21 cellular contexts compared by ENCODE assay signal in the genomic region with DNA sequence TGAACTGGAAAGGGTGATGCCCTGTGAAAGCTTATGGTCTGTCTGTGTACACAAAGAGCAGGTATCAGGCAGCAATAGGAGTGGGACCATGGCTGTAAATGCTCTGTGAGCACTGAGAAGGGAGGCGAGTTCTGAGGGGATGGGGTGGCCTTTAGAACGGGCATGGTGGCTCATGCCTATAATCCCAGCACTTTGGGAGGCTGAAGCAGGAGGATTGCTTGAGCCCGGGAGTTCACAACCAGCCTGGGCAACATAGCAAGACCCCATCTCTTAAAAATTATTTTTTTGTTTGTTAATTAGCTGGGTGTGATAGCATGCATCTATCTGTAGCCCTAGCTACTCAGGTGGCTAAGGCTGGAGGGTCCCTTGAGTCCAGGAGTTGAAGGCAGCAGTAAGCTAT. TPM values are rescaled to one million over a fixed set of nuclear protein-coding genes. Genes with fewer than 3 reads are reported as not detected.
DNase-seq lines count a peak whose midpoint lies in the region; ATAC-seq, FAIRE-seq and TF ChIP-seq lines count a peak whose summit lies in the region.
"Had no signal": no experiment of that assay in that cellular context is flagged by ENCODE, and none has a peak within 500 bp of the region (broad histone marks: within the 10 kb centered on the region; RNA-seq: fewer than 3 reads in every experiment).

No MANE protein-coding gene starts in this region.

- H3K4me2 ChIP-seq in BLaER1 treated with 17β-estradiol and CSF1 and Interleukin-3, amounts not matched to agents 10 nM and 100 nM, result peak overlapping the region in 8 of 11 experiments; percentile 11 to 97 (median 95); a peak in 6 of 22 replicates
- no peak overlapping the region for H3K4me2 ChIP-seq in IMR-90 (ENCODE audit: low read depth, low read length)

- H3K36me3 ChIP-seq in BLaER1 treated with 17β-estradiol and CSF1 and Interleukin-3, amounts not matched to agents 10 nM and 100 nM, result peaks cover 41 to 72% (median 67%) of the 10 kb centered on the region in 11 experiments
- H3K36me3 ChIP-seq in IMR-90 (ENCODE audit: control insufficient read depth, insufficient read depth, low read length) (peaks cover 48% of the 10 kb centered on the region), pancreas (peaks cover 0 to 30% (median 0%) of the 10 kb centered on the region in 3 donors)

- peaks cover 26 to 78% of the 10 kb centered on the region in 2 experiments for H3K79me1 ChIP-seq in IMR-90 (ENCODE audit: low read depth in 1 of 2, low read length in 2 of 2)

- H2AK9ac ChIP-seq in IMR-90 (replicated peaks; ENCODE audit: low read depth, low read length, poor library complexity), result no peak overlapping the region

- no peak for TF ChIP-seq POLR2A in IMR-90 (IDR thresholded peaks at IDR 0.05; ENCODE audit: low read depth, low read length)

- ATAC-seq in IMR-90 (ENCODE audit: low read depth) (no peak), WTC11 (no peak), HG02623 (IDR thresholded peaks at IDR 0.05; ENCODE audit: unreplicated experiment) (no peak), pancreas (no peak)
- ATAC-seq in activated CD4-positive, alpha-beta T cell treated with anti-CD3 and anti-CD28 coated beads for 36 hours, result no peak

- FAIRE-seq in pancreas (lab: Jason Lieb, UNC), result no peak
- FAIRE-seq: D721Med, H54 had no signal

- no peak overlapping the region for H3K18ac ChIP-seq in IMR-90 (ENCODE audit: low read depth, low read length)

- peaks cover 59% of the 10 kb centered on the region for H3K36me3 Mint-ChIP-seq in WTC11
- H3K36me3 Mint-ChIP-seq in endothelial cell (ENCODE audit: low read depth, unreplicated experiment), result peaks cover 25% of the 10 kb centered on the region
- peaks cover 46% of the 10 kb centered on the region for H3K36me3 Mint-ChIP-seq in activated CD4-positive, alpha-beta T cell treated with anti-CD3 and anti-CD28 coated beads for 36 hours (ENCODE audit: low read depth)

- H3K4me1 Mint-ChIP-seq in WTC11 (peaks cover 27% of the 10 kb centered on the region), endothelial cell (ENCODE audit: unreplicated experiment) (peaks cover 23% of the 10 kb centered on the region)
- H3K4me1 Mint-ChIP-seq in activated CD4-positive, alpha-beta T cell treated with anti-CD3 and anti-CD28 coated beads for 36 hours, result peaks cover 21% of the 10 kb centered on the region

- H3K4me1 ChIP-seq in BLaER1 treated with 17β-estradiol and CSF1 and Interleukin-3, amounts not matched to agents 10 nM and 100 nM, result peaks cover 32 to 53% (median 44%) of the 10 kb centered on the region in 10 experiments
- H3K4me1 ChIP-seq in IMR-90 (ENCODE audit: control insufficient read depth, insufficient read depth, low read length) (peaks cover 4% of the 10 kb centered on the region), pancreas (peaks cover 0 to 3% (median 0%) of the 10 kb centered on the region in 3 donors)

- WGBS in IMR-90 (ENCODE audit: extremely low coverage in 2 of 2, insufficient read length in 1 of 2), 2 experiments, result no CpG with 5 or more reads among the region's 3 CpGs
- WGBS in pancreas, 2 donors, result 96 to 98% methylated on average over 3 of the region's 3 CpGs

- no peak overlapping the region for H3K14ac ChIP-seq in IMR-90 (replicated peaks; ENCODE audit: low read depth, low read length)

- H2AK5ac ChIP-seq in IMR-90 (ENCODE audit: low read depth, low read length), result no peak overlapping the region

- no peak overlapping the region for H3K56ac ChIP-seq in IMR-90 (ENCODE audit: extremely low read depth, insufficient read depth, low read length)

- H4K8ac ChIP-seq in IMR-90 (ENCODE audit: low read depth in 2 of 2, low read length in 2 of 2), result no peak overlapping the region

- H3K9me3 ChIP-seq in BLaER1 treated with 17β-estradiol and CSF1 and Interleukin-3, amounts not matched to agents 10 nM and 100 nM (replicated peaks in 1 of 11), result no peaks in the 10 kb centered on the region
- H3K9me3 ChIP-seq in IMR-90 (ENCODE audit: control insufficient read depth, insufficient read depth, low read length) (no peaks in the 10 kb centered on the region), pancreas (no peaks in the 10 kb centered on the region)
- H3K9me3 ChIP-seq: Caco-2 had no signal

- H3K9me1 ChIP-seq in IMR-90 (ENCODE audit: insufficient read depth, low read length), result peaks cover 9% of the 10 kb centered on the region

- intact Hi-C loops in IMR-90 (cut with micrococcal nuclease), result no loop called here
- intact Hi-C loops in activated CD4-positive, alpha-beta T cell treated with anti-CD3 and anti-CD28 coated beads for 36 hours (cut with DNase I, micrococcal nuclease), result no loop called here
- intact Hi-C loops in pancreas (cut with DNase I), result no loop called here

- in situ Hi-C loops in IMR-90 (cut with MboI; ENCODE audit: low sequenced_read_pairs), result no loop called here

- H3K9me3 Mint-ChIP-seq in WTC11 (no peaks in the 10 kb centered on the region), endothelial cell (ENCODE audit: unreplicated experiment) (no peaks in the 10 kb centered on the region)
- no peaks in the 10 kb centered on the region for H3K9me3 Mint-ChIP-seq in activated CD4-positive, alpha-beta T cell treated with anti-CD3 and anti-CD28 coated beads for 36 hours (ENCODE audit: low read depth)
- H3K9me3 Mint-ChIP-seq: CD4-positive, alpha-beta T cell; HFFc6; IgD-negative memory B cell had no signal

- POLR2A ChIA-PET in IMR-90 (lab: Charles Lee; ENCODE audit: unreplicated experiment), result no interaction called here
- POLR2A ChIA-PET in WTC11 (lab: Charles Lee), result interaction anchor here (0.9 kb wide), 1 partner anchor 94 kb away, joined by 3 read pairs; no protein-coding TSS in a partner anchor
- POLR2A ChIA-PET in activated CD4-positive, alpha-beta T cell treated with anti-CD3 and anti-CD28 coated beads for 36 hours (lab: Charles Lee), result interaction anchor here (0.6 kb wide), 1 partner anchor 516 kb away, joined by 3 read pairs; no protein-coding TSS in a partner anchor

- H3K27ac ChIP-seq in BLaER1 treated with 17β-estradiol and CSF1 and Interleukin-3, amounts not matched to agents 10 nM and 100 nM, result no peak overlapping the region
- no peak overlapping the region for H3K27ac ChIP-seq in IMR-90 (ENCODE audit: insufficient read depth, low read length)
- no peak overlapping the region for H3K27ac ChIP-seq in pancreas
- H3K27ac ChIP-seq: C4-2B, GM23248 had no signal

- H3K27me3 Mint-ChIP-seq in WTC11 (ENCODE audit: low read depth), result peaks cover 10% of the 10 kb centered on the region
- peaks cover 6% of the 10 kb centered on the region for H3K27me3 Mint-ChIP-seq in endothelial cell (ENCODE audit: unreplicated experiment)
- no peaks in the 10 kb centered on the region for H3K27me3 Mint-ChIP-seq in activated CD4-positive, alpha-beta T cell treated with anti-CD3 and anti-CD28 coated beads for 36 hours
- H3K27me3 Mint-ChIP-seq: B cell; CD4-positive, alpha-beta T cell; IgD-negative memory B cell had no signal

- H2BK15ac ChIP-seq in IMR-90 (ENCODE audit: low read depth, low read length), result no peak overlapping the region

- dilution Hi-C loops in IMR-90 (cut with HindIII; ENCODE audit: low sequenced_read_pairs, unreplicated experiment), result no loop called here

- no peak overlapping the region for H2AFZ ChIP-seq in IMR-90 (replicated peaks; ENCODE audit: low read length, poor library complexity)
- H2AFZ ChIP-seq: GM23248 had no signal

- H2BK5ac ChIP-seq in IMR-90 (ENCODE audit: low read depth, low read length, poor library complexity, severe bottlenecking), result no peak overlapping the region

- peaks cover 39 to 79% (median 70%) of the 10 kb centered on the region in 11 experiments; a peak in 21 of 22 replicates for H4K20me1 ChIP-seq in BLaER1 treated with 17β-estradiol and CSF1 and Interleukin-3, amounts not matched to agents 10 nM and 100 nM
- H4K20me1 ChIP-seq in IMR-90 (ENCODE audit: insufficient read depth, low read length), result peaks cover 42% of the 10 kb centered on the region

- TF ChIP-seq RAD21 in IMR-90 (IDR thresholded peaks at IDR 0.05; ENCODE audit: low read length), result no peak

- no peak overlapping the region for H4K91ac ChIP-seq in IMR-90 (ENCODE audit: insufficient read depth, low read depth, low read length)

- H3K27ac Mint-ChIP-seq in WTC11 (no peak overlapping the region), endothelial cell (ENCODE audit: unreplicated experiment) (peak overlapping the region; percentile 24)
- H3K27ac Mint-ChIP-seq in activated CD4-positive, alpha-beta T cell treated with anti-CD3 and anti-CD28 coated beads for 36 hours, result no peak overlapping the region
- H3K27ac Mint-ChIP-seq: B cell; CD4-positive, alpha-beta T cell; HFFc6 had no signal

- H3K23ac ChIP-seq in IMR-90 (ENCODE audit: low read depth, low read length), result peak overlapping the region; percentile 5; the same call in 1 of the 2 replicates

- no peak overlapping the region for H3K4me3 ChIP-seq in BLaER1 treated with 17β-estradiol and CSF1 and Interleukin-3, amounts not matched to agents 10 nM and 100 nM
- H3K4me3 ChIP-seq in IMR-90 (ENCODE audit: insufficient read depth, low read depth, low read length) (no peak overlapping the region), pancreas (no peak overlapping the region)
- H3K4me3 ChIP-seq: GM23248 had no signal

- CTCF ChIA-PET in IMR-90 (lab: Yijun Ruan, JAX) (no interaction called here), WTC11 (lab: Charles Lee) (no interaction called here)
- CTCF ChIA-PET in activated CD4-positive, alpha-beta T cell treated with anti-CD3 and anti-CD28 coated beads for 36 hours (lab: Charles Lee), result interaction anchor here (0.7 to 0.9 kb wide), 2 partner anchors 56 to 128 kb away, joined by 3 read pairs; no protein-coding TSS in a partner anchor

- TF ChIP-seq CTCF in IMR-90 (conservative IDR thresholded peaks at IDR 0.05; ENCODE audit: low read depth, low read length), result no peak
- TF ChIP-seq CTCF in WTC11 (IDR thresholded peaks at IDR 0.05), result no peak
- TF ChIP-seq CTCF in endothelial cell (IDR thresholded peaks at IDR 0.05; ENCODE audit: unreplicated experiment), result no peak
- no peak for TF ChIP-seq CTCF in pancreas (IDR thresholded peaks at IDR 0.05)

- no peak overlapping the region for H3K4ac ChIP-seq in IMR-90 (ENCODE audit: low read depth, low read length)

- BruUV-seq in IMR-90 (replicated peaks; lab: Mats Ljungman, UMichigan), result no TSS peak

- H2BK120ac ChIP-seq in IMR-90 (ENCODE audit: low read depth, low read length), result no peak overlapping the region

- H3K4me3 Mint-ChIP-seq in WTC11 (no peak overlapping the region), endothelial cell (ENCODE audit: unreplicated experiment) (peak overlapping the region; percentile 74)
- H3K4me3 Mint-ChIP-seq in activated CD4-positive, alpha-beta T cell treated with anti-CD3 and anti-CD28 coated beads for 36 hours, result no peak overlapping the region
- H3K4me3 Mint-ChIP-seq: B cell; CD4-positive, alpha-beta T cell; HFFc6 had no signal

- no peaks in the 10 kb centered on the region for H3K27me3 ChIP-seq in BLaER1 treated with 17β-estradiol and CSF1 and Interleukin-3, amounts not matched to agents 10 nM and 100 nM
- H3K27me3 ChIP-seq in IMR-90 (ENCODE audit: control insufficient read depth, insufficient read depth, low read length) (no peaks in the 10 kb centered on the region), pancreas (no peaks in the 10 kb centered on the region)

- peak overlapping the region in 5 of 11 experiments; percentile 7 to 88 (median 39); a peak in 4 of 22 replicates for H3K9ac ChIP-seq in BLaER1 treated with 17β-estradiol and CSF1 and Interleukin-3, amounts not matched to agents 10 nM and 100 nM
- no peak overlapping the region for H3K9ac ChIP-seq in IMR-90 (ENCODE audit: low read depth, low read length)
- H3K9ac ChIP-seq: GM23248 had no signal

- no peak overlapping the region for H4K5ac ChIP-seq in IMR-90 (ENCODE audit: low read depth, low read length)

- DNase-seq in IMR-90 (no peak), WTC11 (ENCODE audit: low spot score) (no peak), endothelial cell (ENCODE audit: low spot score) (no peak), HT-29 (ENCODE audit: low spot score) (no peak), pancreas (no peak)
- no peak for DNase-seq in activated CD4-positive, alpha-beta T cell treated with anti-CD3 and anti-CD28 coated beads for 36 hours
- DNase-seq: Caco-2; CD4-positive, alpha-beta T cell; GDM1; GM23248; HCEC 1CT; HFFc6; Kasumi-1; KG1 had no signal

- H2BK20ac ChIP-seq in IMR-90 (ENCODE audit: low read depth, low read length), result no peak overlapping the region

RNA-seq across cellular contexts. Expression of a gene that starts 3.5 kb away (rescaled TPM):
- total RNA-seq in IMR-90 (2012; rRNA removed) (10.0 and 11.9 TPM in 2 replicates), WTC11 (2021) (93.8 to 108 TPM (median 106 TPM) in 3 replicates), endothelial cell (ENCODE audit: unreplicated experiment) (55.3 TPM), pancreas (1 to 10 TPM; 2.5 to 7.8 (median 4.3) TPM)
- polyA plus RNA-seq in IMR-90 (2012; rRNA removed) (29.9 and 39.0 TPM in 2 replicates), pancreas (1 to 10 TPM; 8.0 to 8.3 TPM)
- 34.0 and 34.1 TPM in 2 replicates for polyA plus RNA-seq in IMR-90 (2012; cell fraction: cytosol; rRNA removed)
- polyA plus RNA-seq in IMR-90 (2012; cell fraction: nucleus; rRNA removed; ENCODE audit: low replicate concordance), result 23.5 and 34.0 TPM in 2 replicates
- total RNA-seq in activated CD4-positive, alpha-beta T cell treated with anti-CD3 and anti-CD28 coated beads for 36 hours, result 10 to 100 TPM; 25.7 to 26.2 TPM
- 37.6 and 44.9 TPM in 2 replicates for total RNA-seq in HT-29 (2014; rRNA removed; shearing (Covaris generic))

RNA-seq across cellular contexts. Expression of a gene that starts 22.2 kb away (rescaled TPM):
- total RNA-seq in IMR-90 (2012; rRNA removed) (6.6 and 7.2 TPM in 2 replicates), WTC11 (2021) (50.8 to 57.4 TPM (median 51.4 TPM) in 3 replicates), endothelial cell (ENCODE audit: unreplicated experiment) (42.6 TPM), pancreas (10 to 100 TPM; 19.0 to 30.8 (median 21.5) TPM)
- polyA plus RNA-seq in IMR-90 (2012; rRNA removed) (17.3 and 19.9 TPM in 2 replicates), pancreas (10 to 100 TPM; 11.7 to 21.0 TPM)
- polyA plus RNA-seq in IMR-90 (2012; cell fraction: cytosol; rRNA removed), result 13.2 and 14.5 TPM in 2 replicates
- 17.4 and 22.9 TPM in 2 replicates for polyA plus RNA-seq in IMR-90 (2012; cell fraction: nucleus; rRNA removed; ENCODE audit: low replicate concordance)
- 10 to 100 TPM; 24.3 to 24.9 TPM for total RNA-seq in activated CD4-positive, alpha-beta T cell treated with anti-CD3 and anti-CD28 coated beads for 36 hours
- total RNA-seq in HT-29 (2014; rRNA removed; shearing (Covaris generic)), result 75.6 and 96.1 TPM in 2 replicates

RNA-seq across cellular contexts. Expression of a gene that starts 48.2 kb away (rescaled TPM):
- total RNA-seq in IMR-90 (2012; rRNA removed) (5.4 and 7.2 TPM in 2 replicates), WTC11 (2021) (44.7 to 47.2 TPM (median 45.6 TPM) in 3 replicates), endothelial cell (ENCODE audit: unreplicated experiment) (41.1 TPM), pancreas (10 to 100 TPM in 1 of 6 donors, 1 to 10 TPM in 5; 4.3 to 11.3 (median 6.2) TPM)
- polyA plus RNA-seq in IMR-90 (2012; rRNA removed) (8.1 and 8.8 TPM in 2 replicates), pancreas (10 to 100 TPM in 1 of 2 donors, 1 to 10 TPM in 1; 7.0 to 10.0 TPM)
- 8.8 and 10.1 TPM in 2 replicates for polyA plus RNA-seq in IMR-90 (2012; cell fraction: cytosol; rRNA removed)
- 17.0 and 22.1 TPM in 2 replicates for polyA plus RNA-seq in IMR-90 (2012; cell fraction: nucleus; rRNA removed; ENCODE audit: low replicate concordance)
- total RNA-seq in activated CD4-positive, alpha-beta T cell treated with anti-CD3 and anti-CD28 coated beads for 36 hours, result 1 to 10 TPM; 1.5 to 1.7 TPM
- 22.1 and 35.2 TPM in 2 replicates for total RNA-seq in HT-29 (2014; rRNA removed; shearing (Covaris generic))
